In genomic region chr20:36396847-36397246, GRCh38 we compare ENCODE assay signal across 23 cellular contexts.
DNase-seq lines count a peak whose midpoint lies in the region; ATAC-seq, FAIRE-seq and TF ChIP-seq lines count a peak whose summit lies in the region.
"Had no signal": no experiment of that assay in that cellular context is flagged by ENCODE, and none has a peak within 500 bp of the region (broad histone marks: within the 10 kb centered on the region; RNA-seq: fewer than 3 reads in every experiment).

No MANE protein-coding gene starts in this region.

- no peak for TF ChIP-seq EP300 in K562 (IDR thresholded peaks at IDR 0.05; ENCODE audit: low read length)

- POLR2A ChIA-PET in K562 (lab: Yijun Ruan, JAX) = no interaction called here

- no peak overlapping the region for H3K9ac ChIP-seq in K562 (ENCODE audit: insufficient read depth in 1 of 2, low read depth in 2 of 2, low read length in 2 of 2)
- H3K9ac ChIP-seq in neuronal stem cell (ENCODE audit: low read depth, low read length, poor library complexity) = no peak overlapping the region
- H3K9ac ChIP-seq: BLaER1 had no signal

- no peak overlapping the region for H2BK15ac ChIP-seq in neuronal stem cell (ENCODE audit: low read length)

- H3K23ac ChIP-seq in neuronal stem cell (ENCODE audit: low read depth, low read length, poor library complexity) = no peak overlapping the region

- H2BK5ac ChIP-seq in neuronal stem cell (ENCODE audit: low read length) = no peak overlapping the region

- BruUV-seq in K562 (replicated peaks; lab: Mats Ljungman, UMichigan) = no TSS peak

- H3K18ac ChIP-seq in neuronal stem cell (ENCODE audit: low read length) = no peak overlapping the region

- H3K4ac ChIP-seq in neuronal stem cell (ENCODE audit: low read length) = no peak overlapping the region

- CTCF ChIA-PET in K562 (lab: Yijun Ruan, JAX; ENCODE audit: low intra/inter-chr PET ratio) = no interaction called here

- H3K79me1 ChIP-seq in neuronal stem cell (ENCODE audit: low read depth, low read length) = no peaks in the 10 kb centered on the region

- H3K4me3 ChIP-seq in K562 (no peak overlapping the region), neuronal stem cell (ENCODE audit: low read length in 2 of 2) (no peak overlapping the region)
- H3K4me3 ChIP-seq: BLaER1, GM12878 had no signal

- H3K14ac ChIP-seq in neuronal stem cell (ENCODE audit: low read length) = no peak overlapping the region

- DNase-seq in HTR-8/SVneo (ENCODE audit: insufficient read length, low spot score) (no peak), K562 (ENCODE audit: extremely low read depth in 1 of 4, low spot score in 3 of 4) (no peak), neuronal stem cell (ENCODE audit: low spot score) (no peak), left ventricle myocardium superior (no peak)
- DNase-seq: 8988T; ACHN; BE2C; C1 segment of cervical spinal cord; CD4-positive, alpha-beta memory T cell; CD4-positive, CD25-positive, alpha-beta regulatory T cell; COR-L47; DMS 273 treated with DMSO at 0.1 percent for 48 hours; DMS153; DMS53; DMS79; DND-41; EL; GDM1 had no signal

- H3K79me2 ChIP-seq in K562 (ENCODE audit: control insufficient read depth, insufficient read depth, low read length) = no peaks in the 10 kb centered on the region

- H4K20me1 ChIP-seq in K562 (replicated peaks; ENCODE audit: control insufficient read depth, insufficient read depth, low read length) = peaks cover 17% of the 10 kb centered on the region; the same call in 1 of the 2 replicates
- H4K20me1 ChIP-seq: BLaER1 had no signal

- no peak overlapping the region for H4K8ac ChIP-seq in neuronal stem cell (ENCODE audit: low read depth, low read length)

- no peak overlapping the region for H2BK12ac ChIP-seq in neuronal stem cell (ENCODE audit: low read length)

- H3K27me3 ChIP-seq in K562 (ENCODE audit: control insufficient read depth in 2 of 2, insufficient read depth in 2 of 2, low read length in 2 of 2) (peaks cover 19 to 54% of the 10 kb centered on the region in 2 experiments), neuronal stem cell (ENCODE audit: control insufficient read depth in 3 of 3, insufficient read depth in 3 of 3, low read depth in 1 of 3, low read length in 3 of 3) (peaks cover 0 to 9% (median 3%) of the 10 kb centered on the region in 3 experiments)
- H3K27me3 ChIP-seq: BE2C, BLaER1 had no signal

- 0% methylated on average over 3 of the region's 3 CpGs for WGBS in K562 (ENCODE audit: insufficient coverage, low coverage, missing lambda C conversion rate)
- WGBS in neuronal stem cell (ENCODE audit: extremely low coverage in 2 of 2, insufficient read length in 2 of 2, insufficient replicate concordance in 1 of 2), 2 donors = no CpG with 5 or more reads among the region's 3 CpGs

- TF ChIP-seq RAD21 in K562 (CRISPR knock-in tag; conservative IDR thresholded peaks at IDR 0.05 in 1 of 2, IDR thresholded peaks at IDR 0.05 in 1 of 2) = no peak

- no peak for ATAC-seq in K562
- no peak for ATAC-seq in left ventricle myocardium superior
- ATAC-seq in HG03135 (IDR thresholded peaks at IDR 0.05; ENCODE audit: unreplicated experiment) = no peak
- ATAC-seq: GM12878 had no signal

- peaks cover 0 to 3% of the 10 kb centered on the region in 2 experiments; a peak in 1 of 5 replicates for H3K4me1 ChIP-seq in K562 (replicated peaks in 1 of 2; ENCODE audit: control insufficient read depth in 2 of 2, insufficient read depth in 2 of 2, low read length in 2 of 2)
- H3K4me1 ChIP-seq in neuronal stem cell (ENCODE audit: control insufficient read depth in 2 of 2, insufficient read depth in 1 of 2, low read depth in 1 of 2, low read length in 2 of 2) = peaks cover 0 to under 1% of the 10 kb centered on the region in 2 donors
- H3K4me1 ChIP-seq: BLaER1 had no signal

- H3K27ac ChIP-seq in K562 (ENCODE audit: extremely low read depth, low read depth, low read length) (no peak overlapping the region), neuronal stem cell (replicated peaks; ENCODE audit: low read length) (no peak overlapping the region)
- H3K27ac ChIP-seq: BLaER1 had no signal

- no peak overlapping the region for H2AK5ac ChIP-seq in neuronal stem cell (ENCODE audit: low read depth, low read length)

- no peak overlapping the region for H3K4me2 ChIP-seq in K562 (ENCODE audit: insufficient read depth, low read length)
- no peak overlapping the region for H3K4me2 ChIP-seq in neuronal stem cell (ENCODE audit: insufficient read depth, low read length, poor library complexity, severe bottlenecking)
- H3K4me2 ChIP-seq: BLaER1 had no signal

- H3K9me1 ChIP-seq in K562 (ENCODE audit: control insufficient read depth, insufficient read depth, low read length) = no peaks in the 10 kb centered on the region

- peak; percentile 33 for FAIRE-seq in HTR-8/SVneo (lab: Jason Lieb, UNC)
- FAIRE-seq in K562 (lab: Jason Lieb, UNC) = no peak
- FAIRE-seq: A204.1, GM12878, GM18507 had no signal

- in situ Hi-C loops in K562 (cut with MboI) = no loop called here

- H2BK120ac ChIP-seq in neuronal stem cell (ENCODE audit: low read depth, low read length) = no peak overlapping the region

- no peak overlapping the region for H2AFZ ChIP-seq in K562 (ENCODE audit: low read depth, low read length)
- no peak overlapping the region for H2AFZ ChIP-seq in neuronal stem cell (ENCODE audit: low read length)

- peak overlapping the region; percentile 73 for H4K91ac ChIP-seq in neuronal stem cell (ENCODE audit: low read depth, low read length, poor library complexity)

- TF ChIP-seq POLR2A in K562 (conservative IDR thresholded peaks at IDR 0.05) = no peak

- intact Hi-C loops in K562 (cut with micrococcal nuclease) = no loop called here
- intact Hi-C loops in left ventricle myocardium superior (cut with micrococcal nuclease) = no loop called here

- H3K36me3 ChIP-seq in K562 (ENCODE audit: control insufficient read depth, insufficient read depth, low read length) (no peaks in the 10 kb centered on the region), neuronal stem cell (replicated peaks in 1 of 2; ENCODE audit: control insufficient read depth in 2 of 2, insufficient read depth in 2 of 2, low read length in 2 of 2) (peaks cover 0 to 2% of the 10 kb centered on the region in 2 donors)
- H3K36me3 ChIP-seq: BE2C, BLaER1 had no signal

- H3K9me3 ChIP-seq in K562 (replicated peaks; ENCODE audit: control insufficient read depth, insufficient read depth, low read depth, low read length) (no peaks in the 10 kb centered on the region), neuronal stem cell (replicated peaks in 1 of 2; ENCODE audit: control insufficient read depth in 2 of 2, insufficient read depth in 1 of 2, low read depth in 1 of 2, low read length in 2 of 2) (peaks cover 0 to 6% of the 10 kb centered on the region in 2 donors)
- H3K9me3 ChIP-seq: BE2C, BLaER1 had no signal

- no peak for TF ChIP-seq CTCF in K562 (IDR thresholded peaks at IDR 0.05 in 2 of 3, conservative IDR thresholded peaks at IDR 0.05 in 1 of 3; ENCODE audit: insufficient read depth in 2 of 3, low read depth in 1 of 3, low read length in 3 of 3)

TF ChIP-seq in K562, 482 proteins besides CTCF, POLR2A, EP300 and RAD21:
- peak; percentile 30 for TF ChIP-seq RBM25 (IDR thresholded peaks at IDR 0.05; ENCODE audit: low read depth, low read length, severe bottlenecking)
- no peak for TF ChIP-seq MTA3 (IDR thresholded peaks at IDR 0.05; ENCODE audit: borderline replicate concordance)
